In the genomic region with DNA sequence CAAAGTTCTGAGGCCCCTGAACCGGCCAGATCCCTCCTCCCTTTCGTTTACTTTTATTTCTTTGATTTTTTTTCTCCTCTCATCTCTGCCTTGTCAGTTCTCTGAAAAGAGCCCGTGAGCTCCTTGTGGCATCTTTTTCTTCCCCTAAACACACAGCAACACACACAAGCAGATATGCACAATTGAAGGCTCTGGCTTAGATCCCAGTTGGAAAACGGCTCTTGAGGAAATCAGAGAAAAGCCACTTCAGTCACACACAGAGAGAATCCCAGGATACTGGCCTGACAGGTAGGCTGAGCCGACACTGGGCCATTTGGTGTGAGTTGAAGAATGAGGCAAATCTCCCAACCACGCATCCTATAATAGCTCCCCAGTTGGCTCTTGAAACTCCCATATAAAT, we compare ENCODE assay signal across 9 cellular contexts. TPM values are rescaled to one million over a fixed set of nuclear protein-coding genes. Genes with fewer than 3 reads are reported as not detected.
DNase-seq lines count a peak whose midpoint lies in the region; ATAC-seq and TF ChIP-seq lines count a peak whose summit lies in the region.
"Had no signal": no experiment of that assay in that cellular context is flagged by ENCODE, and none has a peak within 500 bp of the region (broad histone marks: within the 10 kb centered on the region; RNA-seq: fewer than 3 reads in every experiment).

No MANE protein-coding gene starts in this region.

- no peak overlapping the region for H3K4me3 ChIP-seq in BLaER1 treated with 17β-estradiol and CSF1 and Interleukin-3, amounts not matched to agents 10 nM and 100 nM
- peak overlapping the region; percentile 62 for H3K4me3 ChIP-seq in choroid plexus epithelial cell (ENCODE audit: low read depth, low read length)
- peak overlapping the region; percentile 18 for H3K4me3 ChIP-seq in neuron (ENCODE audit: low read length)

- TF ChIP-seq CTCF in choroid plexus epithelial cell (conservative IDR thresholded peaks at IDR 0.05; ENCODE audit: low read depth, low read length), result no peak

- H3K4me1 ChIP-seq in BLaER1 treated with 17β-estradiol and CSF1 and Interleukin-3, amounts not matched to agents 10 nM and 100 nM, result peaks cover 0 to 22% (median 10%) of the 10 kb centered on the region in 10 experiments; a peak in 12 of 20 replicates
- H3K4me1 ChIP-seq in neuron (ENCODE audit: insufficient read depth, low read length), result peaks cover 5% of the 10 kb centered on the region

- DNase-seq in NCI-H1105 (lab: John Stamatoyannopoulos, UW) (peak; percentile 16), choroid plexus epithelial cell (ENCODE audit: low read depth) (peak; percentile 2), mucosa of gallbladder (ENCODE audit: low spot score) (no peak), NCI-H146 (lab: John Stamatoyannopoulos, UW) (no peak)

- H3K9ac ChIP-seq in BLaER1 treated with 17β-estradiol and CSF1 and Interleukin-3, amounts not matched to agents 10 nM and 100 nM, result no peak overlapping the region

- H3K36me3 ChIP-seq in BLaER1 treated with 17β-estradiol and CSF1 and Interleukin-3, amounts not matched to agents 10 nM and 100 nM, result no peaks in the 10 kb centered on the region
- H3K36me3 ChIP-seq in neuron (ENCODE audit: insufficient read depth, low read length), result no peaks in the 10 kb centered on the region

- no peak overlapping the region for H3K27ac ChIP-seq in BLaER1 treated with 17β-estradiol and CSF1 and Interleukin-3, amounts not matched to agents 10 nM and 100 nM

- peak overlapping the region; percentile 37 for H2AFZ ChIP-seq in neuron (ENCODE audit: low read depth, low read length)

- peaks cover 0 to 22% (median 0%) of the 10 kb centered on the region in 11 experiments; a peak in 2 of 22 replicates for H3K27me3 ChIP-seq in BLaER1 treated with 17β-estradiol and CSF1 and Interleukin-3, amounts not matched to agents 10 nM and 100 nM
- peaks cover 5% of the 10 kb centered on the region for H3K27me3 ChIP-seq in neuron (ENCODE audit: insufficient read depth, low read length)

- ATAC-seq in HG02970 (IDR thresholded peaks at IDR 0.05; ENCODE audit: low FRiP score, unreplicated experiment) (no peak), HG02678 (IDR thresholded peaks at IDR 0.05; ENCODE audit: unreplicated experiment) (no peak)

- peak overlapping the region in 7 of 11 experiments; percentile 35 to 81 (median 46); a peak in 8 of 22 replicates for H3K4me2 ChIP-seq in BLaER1 treated with 17β-estradiol and CSF1 and Interleukin-3, amounts not matched to agents 10 nM and 100 nM

- peaks cover 0 to 4% (median 0%) of the 10 kb centered on the region in 11 experiments; a peak in 1 of 22 replicates for H4K20me1 ChIP-seq in BLaER1 treated with 17β-estradiol and CSF1 and Interleukin-3, amounts not matched to agents 10 nM and 100 nM

- no peaks in the 10 kb centered on the region for H3K9me3 ChIP-seq in BLaER1 treated with 17β-estradiol and CSF1 and Interleukin-3, amounts not matched to agents 10 nM and 100 nM (replicated peaks in 1 of 11)
- no peaks in the 10 kb centered on the region for H3K9me3 ChIP-seq in neuron (ENCODE audit: low read length)

RNA-seq across cellular contexts. Expression of a gene that starts 12.9 kb away (rescaled TPM):
- 7.1 TPM for total RNA-seq in mucosa of gallbladder
- total RNA-seq: OCI-LY7 had no signal

Comparison
In these comparisons a context has a peak if more than half of its experiments do, and no peak if none do; other contexts are left out.
1. H3K4me3 ChIP-seq: peak in choroid plexus epithelial cell (single experiment) and neuron (single experiment); none in BLaER1 treated with 17β-estradiol and CSF1 and Interleukin-3, amounts not matched to agents 10 nM and 100 nM (0 of 10).
2. DNase-seq: peak in NCI-H1105 (single experiment) and choroid plexus epithelial cell (single experiment); none in mucosa of gallbladder (single experiment) and NCI-H146 (single experiment).